Comparison of ENCODE assay signal across 20 cellular contexts in the genomic region with DNA sequence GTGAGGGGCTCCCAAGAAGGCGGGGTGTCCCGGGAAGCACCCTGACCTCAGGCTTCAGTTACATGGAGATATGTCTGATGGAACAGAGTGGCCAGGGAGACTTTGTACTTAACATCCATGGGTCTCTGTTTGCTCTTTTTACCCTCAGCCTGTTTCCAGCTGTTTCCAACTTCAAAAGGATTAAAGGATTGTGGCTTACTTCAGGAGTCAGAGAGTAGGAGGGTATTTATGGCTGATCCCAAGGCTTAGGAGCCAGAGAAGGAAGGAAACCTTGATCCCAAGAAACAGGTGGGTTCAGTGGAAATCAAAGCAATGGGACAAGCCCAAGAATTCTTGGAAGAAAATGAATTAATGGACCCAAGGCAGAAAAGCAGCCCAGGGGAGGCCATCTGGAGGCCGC.
"Had no signal": no experiment of that assay in that cellular context is flagged by ENCODE, and none has a peak within 500 bp of the region (broad histone marks: within the 10 kb centered on the region; RNA-seq: fewer than 3 reads in every experiment).

No MANE protein-coding gene starts in this region.

- H2AFZ ChIP-seq: parathyroid adenoma had no signal

- H3K27me3 ChIP-seq: esophagus muscularis mucosa, neutrophil, transverse colon, uterus had no signal

- H3K79me2 ChIP-seq: parathyroid adenoma had no signal

- H3K9ac ChIP-seq: parathyroid adenoma had no signal

- H3K4me3 ChIP-seq: esophagus muscularis mucosa, mucosa of descending colon, transverse colon, uterus had no signal

- DNase-seq: activated CD4-positive, alpha-beta T cell treated with anti-CD3 and anti-CD28 coated beads for 48 hours; activated CD4-positive, CD25-positive, alpha-beta regulatory T cell; activated CD8-positive, alpha-beta T cell treated with anti-CD3 and anti-CD28 coated beads for 36 hours; activated naive CD4-positive, alpha-beta T cell treated with anti-CD3 and anti-CD28 coated beads, Interleukin-2, amount 10 ng/mL, durations not matched to agents 7 days and 5 days; activated T-cell treated with anti-CD3 and anti-CD28 coated beads, Interleukin-2, amount 50 U/mL, for 1 hour; effector CD4-positive, alpha-beta T cell; left colon; mucosa of descending colon; naive thymus-derived CD8-positive, alpha-beta T cell; stimulated activated CD4-positive, alpha-beta T cell treated with anti-CD3 and anti-CD28 coated beads, Interleukin-12 subunit alpha, Interleukin-12 subunit beta, amount 100 ng/mL, for 4 hours; stimulated activated CD4-positive, alpha-beta T cell treated with anti-CD3 and anti-CD28 coated beads, Interleukin-1b, Interleukin-23, amount 100 ng/mL, for 48 hours; stimulated activated CD8-positive, alpha-beta memory T cell treated with anti-CD3 and anti-CD28 coated beads, Interleukin-4, amount 100 ng/mL, for 48 hours; stimulated activated naive CD4-positive, alpha-beta T cell; T-cell; transverse colon; uterus had no signal

- H3K27ac ChIP-seq: neutrophil, parathyroid adenoma, transverse colon, uterus had no signal

- H3K4me1 ChIP-seq: parathyroid adenoma, transverse colon had no signal

- H3K9me3 ChIP-seq: esophagus muscularis mucosa, mucosa of descending colon, neutrophil, transverse colon, uterus had no signal

- ATAC-seq: activated CD8-positive, alpha-beta T cell treated with anti-CD3 and anti-CD28 coated beads for 36 hours; left colon; mucosa of descending colon; naive thymus-derived CD8-positive, alpha-beta T cell; SK-N-SH treated with all-trans-retinoic acid at 6 μM for 48 hours; T-cell had no signal

- H3K36me3 ChIP-seq: esophagus muscularis mucosa, neutrophil, transverse colon, uterus had no signal
